Comparison of ENCODE assay signal across 33 cellular contexts in genomic region chr1:56940039-56940438, GRCh38. TPM values are rescaled to one million over a fixed set of nuclear protein-coding genes. Genes with fewer than 3 reads are reported as not detected.
DNase-seq lines count a peak whose midpoint lies in the region; ATAC-seq, FAIRE-seq and TF ChIP-seq lines count a peak whose summit lies in the region.
"Had no signal": no experiment of that assay in that cellular context is flagged by ENCODE, and none has a peak within 500 bp of the region (broad histone marks: within the 10 kb centered on the region; RNA-seq: fewer than 3 reads in every experiment).

No MANE protein-coding gene starts in this region.

- DNase-seq in WTC11 (ENCODE audit: low spot score) (no peak), frontal cortex (ENCODE audit: low spot score in 2 of 2) (no peak), inferior parietal cortex (ENCODE audit: extremely low spot score) (no peak)
- DNase-seq in effector CD8-positive, alpha-beta T cell (lab: John Stamatoyannopoulos, UW), result no peak
- DNase-seq: 8988T; ACHN; AML-193; BE2C; C1 segment of cervical spinal cord; Caco-2; Calu3; CD4-positive, alpha-beta memory T cell; CD4-positive, alpha-beta T cell; CD4-positive, CD25-positive, alpha-beta regulatory T cell; CD8-positive, alpha-beta memory T cell; CD8-positive, alpha-beta T cell; COR-L47; DMS 273 treated with DMSO at 0.1 percent for 48 hours; DMS153; DMS53; DMS79; DMS79 treated with DMSO at 0.1 percent for 48 hours; DND-41; EL had no signal

- no peak overlapping the region for H3K4me3 Mint-ChIP-seq in WTC11
- H3K4me3 Mint-ChIP-seq: B cell; CD14-positive monocyte; CD4-positive, alpha-beta memory T cell; CD4-positive, alpha-beta T cell; CD4-positive, CD25-positive, alpha-beta regulatory T cell; CD8-positive, alpha-beta memory T cell; CD8-positive, alpha-beta T cell had no signal

- TF ChIP-seq CTCF in WTC11 (IDR thresholded peaks at IDR 0.05), result no peak

- ATAC-seq in WTC11, result no peak
- ATAC-seq in HG03025 (IDR thresholded peaks at IDR 0.05; ENCODE audit: low FRiP score, unreplicated experiment), result no peak
- ATAC-seq: A549; CD8-positive, alpha-beta T cell had no signal

- H3K9me3 Mint-ChIP-seq in WTC11, result no peaks in the 10 kb centered on the region
- H3K9me3 Mint-ChIP-seq: CD8-positive, alpha-beta T cell had no signal

- H3K4me1 Mint-ChIP-seq in WTC11, result peaks cover 15% of the 10 kb centered on the region
- H3K4me1 Mint-ChIP-seq: B cell; CD14-positive monocyte; CD4-positive, alpha-beta memory T cell; CD4-positive, CD25-positive, alpha-beta regulatory T cell; CD8-positive, alpha-beta memory T cell had no signal

- CTCF ChIA-PET in WTC11 (lab: Charles Lee), result no interaction called here

- H3K27ac Mint-ChIP-seq in WTC11, result no peak overlapping the region
- H3K27ac Mint-ChIP-seq: B cell; CD14-positive monocyte; CD4-positive, alpha-beta memory T cell; CD4-positive, alpha-beta T cell; CD4-positive, CD25-positive, alpha-beta regulatory T cell; CD8-positive, alpha-beta memory T cell; CD8-positive, alpha-beta T cell had no signal

- FAIRE-seq in frontal cortex (lab: Jason Lieb, UNC), result peak; percentile 8
- FAIRE-seq in islet of Langerhans (lab: Jason Lieb, UNC), result peak; percentile 27
- FAIRE-seq: A204.1, A549, D721Med had no signal

- H3K36me3 Mint-ChIP-seq in WTC11, result no peaks in the 10 kb centered on the region
- H3K36me3 Mint-ChIP-seq: CD14-positive monocyte; CD4-positive, alpha-beta memory T cell; CD4-positive, CD25-positive, alpha-beta regulatory T cell; CD8-positive, alpha-beta memory T cell; CD8-positive, alpha-beta T cell had no signal

- POLR2A ChIA-PET in WTC11 (lab: Charles Lee), result no interaction called here

- peaks cover 46% of the 10 kb centered on the region for H3K27me3 Mint-ChIP-seq in WTC11 (ENCODE audit: low read depth)
- H3K27me3 Mint-ChIP-seq: CD4-positive, CD25-positive, alpha-beta regulatory T cell had no signal

TF ChIP-seq in WTC11, 78 proteins besides CTCF, POLR2A, EP300 and RAD21:
- TF ChIP-seq FOXP1 (CRISPR knock-in tag; IDR thresholded peaks at IDR 0.05; ENCODE audit: borderline replicate concordance) (no peak), HMGA2 (CRISPR knock-in tag; IDR thresholded peaks at IDR 0.05) (peak; percentile 97), HMGXB4 (CRISPR knock-in tag; IDR thresholded peaks at IDR 0.05) (no peak), USF2 (CRISPR knock-in tag; IDR thresholded peaks at IDR 0.05) (no peak), FOXP4 (CRISPR knock-in tag; IDR thresholded peaks at IDR 0.05) (no peak), ZNF671 (CRISPR knock-in tag; IDR thresholded peaks at IDR 0.05) (no peak), ZNF532 (CRISPR knock-in tag; IDR thresholded peaks at IDR 0.05; ENCODE audit: borderline replicate concordance) (no peak), ZNF121 (CRISPR knock-in tag; IDR thresholded peaks at IDR 0.05) (peak; percentile 51; the same call in 1 of the 2 replicates)

RNA-seq across cellular contexts. Expression of gene C8B, which starts 25.8 kb away (rescaled TPM):
- 0.30 to 0.46 TPM in 2 of 3 replicates, not detected in the other for total RNA-seq in WTC11 (2021)
- total RNA-seq in frontal cortex, result not detected
- total RNA-seq: A172; B cell; Caco-2; Calu3; CD4-positive, alpha-beta memory T cell; CD4-positive, alpha-beta T cell; CD8-positive, alpha-beta memory T cell; CD8-positive, alpha-beta T cell; Daoy had no signal
